In genomic region chr3:2771193-2771592, GRCh38 we compare ENCODE assay signal across 18 cellular contexts.
A peak's percentile ranks its signal among the peaks of the same experiment; 100 is the strongest.
DNase-seq lines count a peak whose midpoint lies in the region; ATAC-seq lines count a peak whose summit lies in the region.
"Had no signal": no experiment of that assay in that cellular context is flagged by ENCODE, and none has a peak within 500 bp of the region (broad histone marks: within the 10 kb centered on the region; RNA-seq: fewer than 3 reads in every experiment).

No MANE protein-coding gene starts in this region.

- no peak overlapping the region for H4K91ac ChIP-seq in neuronal stem cell (ENCODE audit: low read depth, low read length, poor library complexity)

- no peaks in the 10 kb centered on the region for H3K79me1 ChIP-seq in neuronal stem cell (ENCODE audit: low read depth, low read length)

- no peaks in the 10 kb centered on the region for H3K9me3 ChIP-seq in neuronal stem cell (replicated peaks in 1 of 2; ENCODE audit: control insufficient read depth in 2 of 2, insufficient read depth in 1 of 2, low read depth in 1 of 2, low read length in 2 of 2)
- H3K9me3 ChIP-seq: left lung, mucosa of descending colon, right lobe of liver had no signal

- no peak overlapping the region for H2BK15ac ChIP-seq in neuronal stem cell (ENCODE audit: low read length)

- H3K4ac ChIP-seq in neuronal stem cell (ENCODE audit: low read length): no peak overlapping the region

- no peak overlapping the region for H3K4me3 ChIP-seq in neuronal stem cell (ENCODE audit: low read length in 2 of 2)
- H3K4me3 ChIP-seq: left lung, mucosa of descending colon, right lobe of liver had no signal

- no peak overlapping the region for H3K27ac ChIP-seq in neuronal stem cell (replicated peaks; ENCODE audit: low read length)
- H3K27ac ChIP-seq: left lung, right lobe of liver had no signal

- no peak overlapping the region for H3K4me2 ChIP-seq in neuronal stem cell (ENCODE audit: insufficient read depth, low read length, poor library complexity, severe bottlenecking)

- no peak overlapping the region for H2AK5ac ChIP-seq in neuronal stem cell (ENCODE audit: low read depth, low read length)

- no peak overlapping the region for H3K23ac ChIP-seq in neuronal stem cell (ENCODE audit: low read depth, low read length, poor library complexity)

- no peaks in the 10 kb centered on the region for H3K36me3 ChIP-seq in neuronal stem cell (replicated peaks in 1 of 2; ENCODE audit: control insufficient read depth in 2 of 2, insufficient read depth in 2 of 2, low read length in 2 of 2)
- H3K36me3 ChIP-seq: left lung, right lobe of liver had no signal

- no peaks in the 10 kb centered on the region for H3K27me3 ChIP-seq in neuronal stem cell (ENCODE audit: control insufficient read depth in 3 of 3, insufficient read depth in 3 of 3, low read depth in 1 of 3, low read length in 3 of 3)
- H3K27me3 ChIP-seq: left lung, right lobe of liver had no signal

- no peak overlapping the region for H3K9ac ChIP-seq in neuronal stem cell (ENCODE audit: low read depth, low read length, poor library complexity)

- no peak overlapping the region for H2BK12ac ChIP-seq in neuronal stem cell (ENCODE audit: low read length)

- peaks cover 3 to 9% of the 10 kb centered on the region in 2 donors for H3K4me1 ChIP-seq in neuronal stem cell (ENCODE audit: control insufficient read depth in 2 of 2, insufficient read depth in 1 of 2, low read depth in 1 of 2, low read length in 2 of 2)
- H3K4me1 ChIP-seq: left lung, right lobe of liver had no signal

- peak overlapping the region; percentile 82 for H2AFZ ChIP-seq in neuronal stem cell (ENCODE audit: low read length)

- H2BK5ac ChIP-seq in neuronal stem cell (ENCODE audit: low read length): no peak overlapping the region

- H4K8ac ChIP-seq in neuronal stem cell (ENCODE audit: low read depth, low read length): no peak overlapping the region

- no peak overlapping the region for H3K18ac ChIP-seq in neuronal stem cell (ENCODE audit: low read length)

- no peak for DNase-seq in neuronal stem cell (ENCODE audit: low spot score)
- no peak for DNase-seq in NCI-H510A (lab: John Stamatoyannopoulos, UW)
- no peak for DNase-seq in A172 (ENCODE audit: low spot score)
- DNase-seq: activated CD4-positive, alpha-beta T cell treated with anti-CD3 and anti-CD28 coated beads, Interleukin-2, amount 10 ng/mL, durations not matched to agents 24 days and 14 days; activated CD8-positive, alpha-beta memory T cell treated with anti-CD3 and anti-CD28 coated beads, Interleukin-2, amount 50 U/mL, for 48 hours; aorta; COR-L47; foreskin fibroblast; HFFc6; left lung; mucosa of descending colon; NCI-H1048; occipital lobe; right lobe of liver had no signal

- no peak overlapping the region for H3K14ac ChIP-seq in neuronal stem cell (ENCODE audit: low read length)

- ATAC-seq in GM18909 (IDR thresholded peaks at IDR 0.05; ENCODE audit: poor library complexity, unreplicated experiment) (peak; percentile 83), GM21723 (IDR thresholded peaks at IDR 0.05; ENCODE audit: unreplicated experiment) (peak; percentile 57), HG03159 (IDR thresholded peaks at IDR 0.05; ENCODE audit: unreplicated experiment) (peak; percentile 91), HG03175 (IDR thresholded peaks at IDR 0.05; ENCODE audit: unreplicated experiment) (no peak)
- ATAC-seq: left lung, mucosa of descending colon, right lobe of liver had no signal

- H2BK120ac ChIP-seq in neuronal stem cell (ENCODE audit: low read depth, low read length): no peak overlapping the region
